In the genomic region with DNA sequence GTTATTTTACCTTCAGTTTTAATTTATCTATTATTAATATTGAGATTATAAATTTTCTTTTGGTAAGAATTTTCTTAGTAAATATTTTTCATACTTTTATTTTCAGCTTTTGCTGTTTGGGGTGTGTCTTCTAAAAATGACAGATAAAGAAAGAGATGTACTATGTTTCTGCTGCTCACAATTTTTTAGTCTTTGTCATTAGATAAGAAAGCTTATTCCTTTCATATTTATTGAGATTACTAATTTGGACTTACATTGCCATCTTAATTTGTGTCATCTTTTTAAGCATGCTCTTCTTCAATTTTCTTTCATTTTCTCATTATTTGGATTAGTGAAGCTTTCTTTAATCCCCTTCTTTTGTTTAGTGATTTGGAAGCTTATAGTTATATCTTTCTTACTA, we compare ENCODE assay signal across 26 cellular contexts.
"Had no signal": no experiment of that assay in that cellular context is flagged by ENCODE, and none has a peak within 500 bp of the region (broad histone marks: within the 10 kb centered on the region; RNA-seq: fewer than 3 reads in every experiment).

No MANE protein-coding gene starts in this region.

- H3K4me3 ChIP-seq: left ventricle myocardium inferior, lung, mucosa of descending colon, ovary, prostate gland, skin epidermis, stomach, testis, thyroid gland, transverse colon, upper lobe of left lung, vagina had no signal

- H3K27ac ChIP-seq: left ventricle myocardium inferior, ovary, prostate gland, skin epidermis, stomach, testis, thyroid gland, transverse colon, upper lobe of left lung, vagina had no signal

- H3K27me3 ChIP-seq: ovary, stomach, testis, thyroid gland, transverse colon, upper lobe of left lung, vagina had no signal

- ATAC-seq: mucosa of descending colon; naive thymus-derived CD4-positive, alpha-beta T cell; natural killer cell treated with Interleukin-12 subunit alpha and Interleukin-12 subunit beta and Interleukin-15 and Interleukin-18, amount 100 ng/mL, for 72 hours; right cardiac atrium; sciatic nerve; stimulated activated naive B cell treated with anti-CD40 and anti-IgM and Interleukin-4, amounts not matched to agents 10 μg/mL and 1 μg/mL and 100 μg/mL, for 72 hours; stimulated activated naive CD8-positive, alpha-beta T cell treated with anti-CD3 and anti-CD28 coated beads, Interleukin-15, Interleukin-2, amounts not matched to agents 100 U/mL and 50 U/mL, for 24 hours had no signal

- H3K36me3 ChIP-seq: left ventricle myocardium inferior, ovary, prostate gland, stomach, thyroid gland, transverse colon, upper lobe of left lung, vagina had no signal

- H3K9me3 ChIP-seq: ovary, prostate gland, testis, thyroid gland, transverse colon, vagina had no signal

- DNase-seq: hippocampal formation; left ventricle myocardium inferior; midbrain; mucosa of descending colon; naive thymus-derived CD4-positive, alpha-beta T cell; ovary; posterior cingulate gyrus; retina; right cardiac atrium; stimulated activated CD4-positive, alpha-beta T cell treated with anti-CD3 and anti-CD28 coated beads, Interleukin-12 subunit alpha, Interleukin-12 subunit beta, amount 100 ng/mL, for 4 hours; stimulated activated CD4-positive, alpha-beta T cell treated with anti-CD3 and anti-CD28 coated beads, Interleukin-15, amount 100 ng/mL, for 24 hours; stimulated activated CD4-positive, alpha-beta T cell treated with anti-CD3 and anti-CD28 coated beads, Interleukin-2, amount 100 ng/mL, for 24 hours; stimulated activated CD4-positive, alpha-beta T cell treated with anti-CD3 and anti-CD28 coated beads, Interleukin-4, amount 100 ng/mL, for 1 hour; stimulated activated naive B cell treated with anti-CD40 and anti-IgM and Interleukin-4, amounts not matched to agents 10 μg/mL and 1 μg/mL and 100 μg/mL, for 72 hours; stimulated activated naive CD8-positive, alpha-beta T cell treated with anti-CD3 and anti-CD28 coated beads, Interleukin-15, Interleukin-2, amounts not matched to agents 100 U/mL and 50 U/mL, for 24 hours; stomach; testis; thyroid gland; transverse colon; upper lobe of left lung had no signal

- H3K4me1 ChIP-seq: left ventricle myocardium inferior, prostate gland, testis, thyroid gland, transverse colon, upper lobe of left lung, vagina had no signal
